ENCODE assay signal across 11 cellular contexts in the genomic region with DNA sequence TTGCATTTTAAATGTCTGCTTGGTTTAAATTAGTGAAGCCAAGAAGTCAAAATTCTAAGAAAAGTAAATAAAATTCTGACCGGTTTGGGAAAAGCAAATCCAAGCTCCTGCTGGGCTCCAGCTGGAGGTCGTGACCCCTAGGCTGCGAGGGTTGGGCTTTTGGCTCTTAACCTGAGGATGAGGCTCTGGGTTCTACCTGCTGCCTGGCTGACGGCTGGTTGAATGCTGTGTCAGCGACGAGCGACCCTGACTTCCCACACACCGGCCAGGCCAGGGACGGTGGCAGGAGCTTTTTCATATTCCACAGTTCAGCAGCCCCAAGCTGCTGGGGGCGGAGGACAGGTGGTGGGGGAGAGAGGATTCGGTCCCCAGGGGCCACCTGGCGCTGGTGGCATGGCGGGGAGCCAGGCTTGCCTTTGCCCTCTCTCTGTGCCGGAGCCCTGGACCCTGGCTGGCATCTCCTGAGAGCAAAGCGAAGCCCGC. TPM values are rescaled to one million over a fixed set of nuclear protein-coding genes. Genes with fewer than 3 reads are reported as not detected.
DNase-seq lines count a peak whose midpoint lies in the region; ATAC-seq and TF ChIP-seq lines count a peak whose summit lies in the region.
"Had no signal": no experiment of that assay in that cellular context is flagged by ENCODE, and none has a peak within 500 bp of the region (broad histone marks: within the 10 kb centered on the region; RNA-seq: fewer than 3 reads in every experiment).

No MANE protein-coding gene starts in this region.

- no peak overlapping the region for H2BK20ac ChIP-seq in H9 (ENCODE audit: low read depth, low read length, poor library complexity, severe bottlenecking)

- no peak for TF ChIP-seq CTCF in H9 (conservative IDR thresholded peaks at IDR 0.05)
- TF ChIP-seq CTCF in WERI-Rb-1 (IDR thresholded peaks at IDR 0.05; ENCODE audit: low read depth, low read length): no peak

- H3K27me3 ChIP-seq in H9 (ENCODE audit: insufficient read depth, low read length) (peaks cover 20% of the 10 kb centered on the region; the same call in 1 of the 2 replicates), WERI-Rb-1 (ENCODE audit: insufficient read depth, low read depth, severe bottlenecking) (no peaks in the 10 kb centered on the region), iPS-18a (ENCODE audit: control insufficient read depth, insufficient read depth, low read length) (peaks cover 59% of the 10 kb centered on the region), skeletal muscle satellite cell (ENCODE audit: control insufficient read depth, insufficient read depth, low read length) (peaks cover 50% of the 10 kb centered on the region)

- H3K9me3 ChIP-seq in H9 (ENCODE audit: control insufficient read depth, low read depth, low read length) (no peaks in the 10 kb centered on the region), WERI-Rb-1 (ENCODE audit: severe bottlenecking) (no peaks in the 10 kb centered on the region), iPS-18a (ENCODE audit: control insufficient read depth, low read depth, low read length) (no peaks in the 10 kb centered on the region), skeletal muscle satellite cell (replicated peaks; ENCODE audit: low read length) (no peaks in the 10 kb centered on the region)
- H3K9me3 ChIP-seq: spleen had no signal

- no CpG with 5 or more reads among the region's 16 CpGs for WGBS in H9 (ENCODE audit: extremely low coverage, insufficient read length, low lambda C conversion rate)

- H3K4me3 ChIP-seq in WERI-Rb-1 (ENCODE audit: low read depth, low read length) (peak overlapping the region; percentile 78), iPS-18a (ENCODE audit: low read length) (peak overlapping the region; percentile 63), skeletal muscle satellite cell (ENCODE audit: low read length) (peak overlapping the region; percentile 74)

- no peak overlapping the region for H3T11ph ChIP-seq in H9 (ENCODE audit: low read length)

- H3K18ac ChIP-seq in H9 (ENCODE audit: insufficient read length, low read depth, low read length): no peak overlapping the region

- H3K27ac ChIP-seq in H9 (ENCODE audit: insufficient read length, low read depth, low read length) (no peak overlapping the region), WERI-Rb-1 (peak overlapping the region; percentile 87), iPS-18a (ENCODE audit: low read length) (no peak overlapping the region)
- H3K27ac ChIP-seq: spleen had no signal

- H3K36me3 Mint-ChIP-seq in H9 (ENCODE audit: insufficient read depth in 1 of 3, low read depth in 3 of 3): no peaks in the 10 kb centered on the region; a peak in 2 of 7 replicates

- H3K4me1 Mint-ChIP-seq in H9: peaks cover 8 to 12% of the 10 kb centered on the region in 2 experiments

- no peak overlapping the region for H3K4ac ChIP-seq in H9 (ENCODE audit: low read depth, low read length)

- no peaks in the 10 kb centered on the region for H3K9me3 Mint-ChIP-seq in H9

- no peak overlapping the region for H4K91ac ChIP-seq in H9 (ENCODE audit: insufficient read length, low read depth, low read length)

- no peaks in the 10 kb centered on the region for H3K36me3 ChIP-seq in WERI-Rb-1
- no peaks in the 10 kb centered on the region for H3K36me3 ChIP-seq in iPS-18a (ENCODE audit: control insufficient read depth, low read depth, low read length)
- no peaks in the 10 kb centered on the region for H3K36me3 ChIP-seq in skeletal muscle satellite cell (ENCODE audit: insufficient read depth, low read length)
- H3K36me3 ChIP-seq: spleen had no signal

- ATAC-seq in HG02981 (IDR thresholded peaks at IDR 0.05; ENCODE audit: unreplicated experiment) (no peak), GM18519 (IDR thresholded peaks at IDR 0.05; ENCODE audit: low FRiP score, unreplicated experiment) (no peak), HG03571 (IDR thresholded peaks at IDR 0.05; ENCODE audit: unreplicated experiment) (no peak)
- ATAC-seq: esophagus mucosa had no signal

- no peak overlapping the region for H2BK15ac ChIP-seq in H9 (ENCODE audit: low read depth, low read length)

- H3K23ac ChIP-seq in H9 (ENCODE audit: insufficient read length, low read depth, low read length): no peak overlapping the region

- no peak overlapping the region for H3K9ac ChIP-seq in H9 (ENCODE audit: extremely low read depth, insufficient read length, low read length)
- H3K9ac ChIP-seq in iPS-18a (ENCODE audit: low read length): no peak overlapping the region
- peak overlapping the region; percentile 59 for H3K9ac ChIP-seq in skeletal muscle satellite cell (ENCODE audit: low read depth, low read length)

- no peak overlapping the region; the same call in 1 of the 2 replicates for H3K14ac ChIP-seq in H9 (ENCODE audit: insufficient read depth, low read length)

- no peak overlapping the region for H2BK12ac ChIP-seq in H9 (ENCODE audit: insufficient read length, low read depth, low read length)

- no peaks in the 10 kb centered on the region for H3K79me1 ChIP-seq in H9 (ENCODE audit: insufficient read depth, low read depth, low read length, poor library complexity, severe bottlenecking)

- no peak overlapping the region for H2AK5ac ChIP-seq in H9 (ENCODE audit: insufficient read length, low read length)

- no peak overlapping the region for H2BK5ac ChIP-seq in H9 (ENCODE audit: insufficient read length, low read length)

- H2BK120ac ChIP-seq in H9 (ENCODE audit: low read depth, low read length, poor library complexity, severe bottlenecking): no peak overlapping the region

- H4K8ac ChIP-seq in H9 (replicated peaks; ENCODE audit: insufficient read length, low read depth, low read length): no peak overlapping the region

- no peak overlapping the region for H3K27ac Mint-ChIP-seq in H9

- H3K4me1 ChIP-seq in H9 (ENCODE audit: insufficient read depth, low read length): no peaks in the 10 kb centered on the region
- H3K4me1 ChIP-seq in iPS-18a (ENCODE audit: control insufficient read depth, low read depth, low read length): no peaks in the 10 kb centered on the region
- peaks cover 25% of the 10 kb centered on the region for H3K4me1 ChIP-seq in skeletal muscle satellite cell (ENCODE audit: control insufficient read depth, insufficient read depth, low read length)

- H3K4me2 ChIP-seq in H9 (ENCODE audit: insufficient read depth, insufficient read length, low read length): peak overlapping the region; percentile 59
- peak overlapping the region; percentile 93 for H3K4me2 ChIP-seq in skeletal muscle satellite cell (ENCODE audit: low read length)

- H4K5ac ChIP-seq in H9 (ENCODE audit: insufficient read length, low read depth, low read length): no peak overlapping the region

- H3K27me3 Mint-ChIP-seq in H9 (ENCODE audit: low read depth): peaks cover 93% of the 10 kb centered on the region

- peak overlapping the region; percentile 78 to 92 for H3K4me3 Mint-ChIP-seq in H9

- peaks cover 11% of the 10 kb centered on the region for H3K23me2 ChIP-seq in H9 (ENCODE audit: insufficient read length, low read depth, low read length, poor library complexity, severe bottlenecking)

- DNase-seq in H9: peak; percentile 32
- peak; percentile 31 for DNase-seq in WERI-Rb-1
- DNase-seq in SKM-1 (lab: John Stamatoyannopoulos, UW; ENCODE audit: unreplicated experiment): no peak
- DNase-seq: spleen had no signal

- H4K20me1 ChIP-seq in H9 (ENCODE audit: control insufficient read depth, insufficient read depth, insufficient read length): no peaks in the 10 kb centered on the region

- H2AFZ ChIP-seq in H9 (ENCODE audit: low read length): no peak overlapping the region

- no peaks in the 10 kb centered on the region for H3K79me2 ChIP-seq in H9 (ENCODE audit: insufficient read depth, low read length)

- no peak overlapping the region for H3K56ac ChIP-seq in H9 (ENCODE audit: insufficient read length, low read depth, low read length)

RNA-seq across cellular contexts. Expression of a gene that starts 0.8 kb away (rescaled TPM):
- not detected in 2 replicates for total RNA-seq in H9 (2021)
- total RNA-seq in skeletal muscle satellite cell (2012; rRNA removed): 1.3 TPM in 1 of 2 replicates, not detected in the other
- total RNA-seq: activated CD8-positive, alpha-beta memory T cell treated with anti-CD3 and anti-CD28 coated beads for 36 hours; esophagus mucosa; spleen had no signal
